In the genomic region with DNA sequence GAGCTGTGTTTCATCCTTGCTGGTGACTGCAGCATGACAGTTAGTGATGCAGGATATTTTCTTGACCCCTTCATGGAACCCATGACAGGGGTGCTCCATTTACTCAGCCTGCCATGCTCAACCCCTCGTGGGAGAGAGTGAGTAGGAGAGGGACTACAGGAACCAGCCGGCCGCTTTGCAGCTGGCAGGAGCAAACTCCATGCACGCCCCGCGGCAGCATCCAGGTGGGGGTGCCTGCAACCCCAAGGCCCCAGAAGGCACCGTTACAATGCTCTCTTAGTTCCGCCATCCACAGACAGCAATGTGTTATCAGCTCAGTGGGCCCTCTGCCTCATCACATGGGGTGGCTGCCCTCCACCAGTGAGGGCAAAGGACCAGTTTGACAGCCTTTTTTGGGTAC, we compare ENCODE assay signal across 28 cellular contexts.
"Had no signal": no experiment of that assay in that cellular context is flagged by ENCODE, and none has a peak within 500 bp of the region (broad histone marks: within the 10 kb centered on the region; RNA-seq: fewer than 3 reads in every experiment).

No MANE protein-coding gene starts in this region.

- H3K27ac ChIP-seq: colonic mucosa, coronary artery, dorsolateral prefrontal cortex, esophagus muscularis mucosa, esophagus squamous epithelium, gastrocnemius medialis, gastroesophageal sphincter, heart left ventricle, heart right ventricle had no signal

- H3K36me3 ChIP-seq: colonic mucosa, esophagus muscularis mucosa, esophagus squamous epithelium, gastrocnemius medialis, gastroesophageal sphincter, heart left ventricle, heart right ventricle had no signal

- H3K4me3 Mint-ChIP-seq: dendritic cell treated with granulocyte-macrophage colony-stimulating factor and Interleukin-4, amounts not matched to agents 40 ng/mL and 50 ng/mL, for 4 days; effector memory CD8-positive, alpha-beta T cell; endodermal cell had no signal

- H3K27ac Mint-ChIP-seq: dendritic cell treated with granulocyte-macrophage colony-stimulating factor and Interleukin-4, amounts not matched to agents 40 ng/mL and 50 ng/mL, for 4 days; effector memory CD8-positive, alpha-beta T cell; endodermal cell had no signal

- H3K9me3 Mint-ChIP-seq: dendritic cell treated with granulocyte-macrophage colony-stimulating factor and Interleukin-4, amounts not matched to agents 40 ng/mL and 50 ng/mL, for 4 days; effector memory CD8-positive, alpha-beta T cell had no signal

- H3K4me3 ChIP-seq: colonic mucosa, coronary artery, dorsolateral prefrontal cortex, esophagus muscularis mucosa, esophagus squamous epithelium, gastrocnemius medialis, gastroesophageal sphincter, heart left ventricle, heart right ventricle had no signal

- DNase-seq: colonic mucosa; cortex of kidney; dermis blood vessel endothelial cell; dorsolateral prefrontal cortex; effector CD4-positive, alpha-beta T cell; effector CD8-positive, alpha-beta T cell; effector memory CD4-positive, alpha-beta T cell; effector memory CD8-positive, alpha-beta T cell; endodermal cell; erythroblast; esophagus squamous epithelium; foreskin fibroblast; foreskin keratinocyte; foreskin melanocyte; gastrocnemius medialis; glutamatergic neuron; head of caudate nucleus; heart left ventricle; heart right ventricle had no signal

- FAIRE-seq: colon, endometrium, endothelial cell of umbilical vein, frontal cortex had no signal

- ATAC-seq: effector memory CD8-positive, alpha-beta T cell; esophagus mucosa; gastrocnemius medialis; gastroesophageal sphincter; heart left ventricle; heart right ventricle had no signal

- H3K9me3 ChIP-seq: colonic mucosa, esophagus squamous epithelium, gastrocnemius medialis, gastroesophageal sphincter had no signal

- H3K27me3 ChIP-seq: colonic mucosa, foreskin keratinocyte, gastrocnemius medialis had no signal

- H3K4me1 ChIP-seq: colonic mucosa, esophagus muscularis mucosa, esophagus squamous epithelium, gastrocnemius medialis, gastroesophageal sphincter, heart left ventricle, heart right ventricle had no signal

- H3K4me1 Mint-ChIP-seq: endodermal cell had no signal
